In genomic region chr19:44207126-44207803, GRCh38 we compare ENCODE assay signal across 8 cellular contexts. TPM values are rescaled to one million over a fixed set of nuclear protein-coding genes. Genes with fewer than 3 reads are reported as not detected.
DNase-seq lines count a peak whose midpoint lies in the region; ATAC-seq and TF ChIP-seq lines count a peak whose summit lies in the region.

No MANE protein-coding gene starts in this region.

- no peak overlapping the region for H4K91ac ChIP-seq in neuronal stem cell (ENCODE audit: low read depth, low read length, poor library complexity)

- H3K4me1 Mint-ChIP-seq in GM23338 = no peaks in the 10 kb centered on the region

- peak overlapping the region; percentile 87 for H2BK15ac ChIP-seq in neuronal stem cell (ENCODE audit: low read length)

- H4K8ac ChIP-seq in neuronal stem cell (ENCODE audit: low read depth, low read length) = no peak overlapping the region

- peak overlapping the region; percentile 87 for H3K4me3 Mint-ChIP-seq in GM23338

- ATAC-seq in DND-41 (ENCODE audit: insufficient read depth, low read depth) (peak; percentile 100), GM23338 (peak; percentile 96), gastroesophageal sphincter (peak; percentile 88)

- no peaks in the 10 kb centered on the region for H4K20me1 ChIP-seq in DND-41 (ENCODE audit: insufficient read depth, low read length)
- H4K20me1 ChIP-seq in GM23338 (replicated peaks; ENCODE audit: insufficient read depth) = no peaks in the 10 kb centered on the region

- no peaks in the 10 kb centered on the region for H3K27me3 Mint-ChIP-seq in GM23338 (ENCODE audit: insufficient read depth, low read depth, poor library complexity)

- peaks cover 27% of the 10 kb centered on the region for H3K4me1 ChIP-seq in DND-41 (ENCODE audit: insufficient read depth, low read length)
- peaks cover 6% of the 10 kb centered on the region for H3K4me1 ChIP-seq in GM23338 (ENCODE audit: insufficient read depth)
- H3K4me1 ChIP-seq in SJCRH30 = no peaks in the 10 kb centered on the region; the same call in 1 of the 2 replicates
- H3K4me1 ChIP-seq in gastroesophageal sphincter = peaks cover 0 to 4% (median 0%) of the 10 kb centered on the region in 3 donors
- H3K4me1 ChIP-seq in neuronal stem cell (ENCODE audit: control insufficient read depth in 2 of 2, insufficient read depth in 1 of 2, low read depth in 1 of 2, low read length in 2 of 2) = peaks cover 0 to 4% of the 10 kb centered on the region in 2 donors
- H3K4me1 ChIP-seq in subcutaneous abdominal adipose tissue (ENCODE audit: control insufficient read depth in 5 of 5, insufficient read depth in 5 of 5, low read length in 5 of 5) = peaks cover 2 to 11% (median 6%) of the 10 kb centered on the region in 5 donors

- no peak for TF ChIP-seq CTCF in DND-41 (IDR thresholded peaks at IDR 0.05; ENCODE audit: borderline replicate concordance, extremely low read depth, low read length, poor library complexity, severe bottlenecking)
- TF ChIP-seq CTCF in GM23338 (conservative IDR thresholded peaks at IDR 0.05; ENCODE audit: low read depth in 2 of 2) = no peak
- no peak for TF ChIP-seq CTCF in LNCaP clone FGC (IDR thresholded peaks at IDR 0.05; ENCODE audit: control insufficient read depth, extremely low read depth, insufficient read depth)
- TF ChIP-seq CTCF in gastroesophageal sphincter (IDR thresholded peaks at IDR 0.05) = no peak

- H2AFZ ChIP-seq in DND-41 (ENCODE audit: low read depth, low read length) (peak overlapping the region; percentile 91), GM23338 (peak overlapping the region; percentile 90), neuronal stem cell (ENCODE audit: low read length) (peak overlapping the region; percentile 98)

- no peak overlapping the region for H3K14ac ChIP-seq in neuronal stem cell (ENCODE audit: low read length)

- H3K79me2 ChIP-seq in DND-41 (ENCODE audit: insufficient read depth, low read length) (peaks cover 8% of the 10 kb centered on the region; the same call in 1 of the 2 replicates), GM23338 (replicated peaks; ENCODE audit: insufficient read depth) (no peaks in the 10 kb centered on the region)

- peak overlapping the region; percentile 57 for H3K23ac ChIP-seq in neuronal stem cell (ENCODE audit: low read depth, low read length, poor library complexity)

- no peak for TF ChIP-seq EP300 in gastroesophageal sphincter (IDR thresholded peaks at IDR 0.05)

- H3K4me2 ChIP-seq in DND-41 (ENCODE audit: insufficient read depth, low read length) (peak overlapping the region; percentile 79), GM23338 (peak overlapping the region; percentile 78), neuronal stem cell (ENCODE audit: insufficient read depth, low read length, poor library complexity, severe bottlenecking) (peak overlapping the region; percentile 62)

- no peak overlapping the region for H2BK12ac ChIP-seq in neuronal stem cell (ENCODE audit: low read length)

- peak overlapping the region; percentile 76 for H3K27ac Mint-ChIP-seq in GM23338

- H3F3A ChIP-seq in GM23338 (replicated peaks; ENCODE audit: low read depth) = no peaks in the 10 kb centered on the region

- no peak overlapping the region for H2AK5ac ChIP-seq in neuronal stem cell (ENCODE audit: low read depth, low read length)

- H3K4ac ChIP-seq in neuronal stem cell (ENCODE audit: low read length) = no peak overlapping the region

- peak overlapping the region; percentile 98 for H3K18ac ChIP-seq in neuronal stem cell (ENCODE audit: low read length)

- no peak overlapping the region for H2BK120ac ChIP-seq in neuronal stem cell (ENCODE audit: low read depth, low read length)

- H3K9me3 ChIP-seq in DND-41 (ENCODE audit: insufficient read depth, low read length, severe bottlenecking) (peaks cover 10% of the 10 kb centered on the region), SJCRH30 (replicated peaks) (peaks cover 7% of the 10 kb centered on the region), gastroesophageal sphincter (peaks cover 0 to 7% (median 0%) of the 10 kb centered on the region in 3 donors), neuronal stem cell (replicated peaks in 1 of 2; ENCODE audit: control insufficient read depth in 2 of 2, insufficient read depth in 1 of 2, low read depth in 1 of 2, low read length in 2 of 2) (peaks cover 0 to 2% of the 10 kb centered on the region in 2 donors), subcutaneous abdominal adipose tissue (ENCODE audit: control insufficient read depth in 5 of 5, low read length in 5 of 5) (peaks cover 0 to 16% (median 5%) of the 10 kb centered on the region in 5 donors)

- peaks cover 6% of the 10 kb centered on the region for H3K36me3 Mint-ChIP-seq in GM23338 (ENCODE audit: low read depth)

- peak overlapping the region; percentile 61 for H2BK5ac ChIP-seq in neuronal stem cell (ENCODE audit: low read length)

- H3K4me3 ChIP-seq in DND-41 (ENCODE audit: low read depth in 1 of 2, low read length in 2 of 2) (peak overlapping the region; percentile 65 to 67), GM23338 (peak overlapping the region; percentile 55), LNCaP clone FGC (ENCODE audit: low read depth, low read length) (peak overlapping the region; percentile 77), SJCRH30 (peak overlapping the region; percentile 63), gastroesophageal sphincter (peak overlapping the region; percentile 67 to 94), neuronal stem cell (ENCODE audit: low read length in 2 of 2) (peak overlapping the region; percentile 92 to 96), subcutaneous abdominal adipose tissue (ENCODE audit: low read depth in 1 of 5, low read length in 5 of 5) (peak overlapping the region; percentile 78 to 97 (median 95))

- H3K27me3 ChIP-seq in DND-41 (ENCODE audit: insufficient read depth, low read length, poor library complexity) (no peaks in the 10 kb centered on the region), GM23338 (ENCODE audit: insufficient read depth) (peaks cover 6% of the 10 kb centered on the region; the same call in 1 of the 2 replicates), SJCRH30 (no peaks in the 10 kb centered on the region), gastroesophageal sphincter (no peaks in the 10 kb centered on the region), neuronal stem cell (ENCODE audit: control insufficient read depth in 3 of 3, insufficient read depth in 3 of 3, low read depth in 1 of 3, low read length in 3 of 3) (no peaks in the 10 kb centered on the region), subcutaneous abdominal adipose tissue (ENCODE audit: control insufficient read depth in 5 of 5, insufficient read depth in 4 of 5, low read length in 5 of 5) (no peaks in the 10 kb centered on the region)

- peak overlapping the region; percentile 67 for H3K9ac ChIP-seq in DND-41 (ENCODE audit: low read depth, low read length)
- H3K9ac ChIP-seq in neuronal stem cell (ENCODE audit: low read depth, low read length, poor library complexity) = peak overlapping the region; percentile 96
- peak overlapping the region; percentile 11 to 97 (median 91) for H3K9ac ChIP-seq in subcutaneous abdominal adipose tissue (ENCODE audit: low read length in 5 of 5)

- no peak for TF ChIP-seq POLR2A in gastroesophageal sphincter (IDR thresholded peaks at IDR 0.05)

- H3K36me3 ChIP-seq in DND-41 (ENCODE audit: insufficient read depth, low read length) (no peaks in the 10 kb centered on the region), GM23338 (ENCODE audit: insufficient read depth) (peaks cover 3% of the 10 kb centered on the region; the same call in 1 of the 2 replicates), SJCRH30 (no peaks in the 10 kb centered on the region), gastroesophageal sphincter (no peaks in the 10 kb centered on the region), neuronal stem cell (replicated peaks in 1 of 2; ENCODE audit: control insufficient read depth in 2 of 2, insufficient read depth in 2 of 2, low read length in 2 of 2) (no peaks in the 10 kb centered on the region), subcutaneous abdominal adipose tissue (ENCODE audit: control insufficient read depth in 5 of 5, insufficient read depth in 5 of 5, low read length in 5 of 5) (no peaks in the 10 kb centered on the region)

- DNase-seq in DND-41 = peak; percentile 92
- DNase-seq in GM23338 (ENCODE audit: low spot score) = peak; percentile 98
- peak; percentile 76 for DNase-seq in LNCaP clone FGC (ENCODE audit: low read depth)
- DNase-seq in SJCRH30 = peak; percentile 97 to 98
- DNase-seq in activated naive CD4-positive, alpha-beta T cell treated with anti-CD3 and anti-CD28 coated beads, Interleukin-2, amount 50 U/mL, for 16 hours = peak; percentile 82
- DNase-seq in neuronal stem cell (ENCODE audit: low spot score) = peak; percentile 77

- no peaks in the 10 kb centered on the region for H3K79me1 ChIP-seq in neuronal stem cell (ENCODE audit: low read depth, low read length)

- H3K9me2 ChIP-seq in GM23338 (ENCODE audit: insufficient read depth) = peaks cover 8% of the 10 kb centered on the region; the same call in 1 of the 2 replicates

- H3K27ac ChIP-seq in DND-41 (ENCODE audit: low read length) = peak overlapping the region; percentile 83
- H3K27ac ChIP-seq in GM23338 (ENCODE audit: low read depth) = no peak overlapping the region
- H3K27ac ChIP-seq in SJCRH30 = peak overlapping the region; percentile 50
- H3K27ac ChIP-seq in gastroesophageal sphincter = peak overlapping the region; percentile 80 to 90 (median 84)
- H3K27ac ChIP-seq in neuronal stem cell (replicated peaks; ENCODE audit: low read length) = peak overlapping the region; percentile 82
- peak overlapping the region; percentile 86 for H3K27ac ChIP-seq in subcutaneous abdominal adipose tissue (ENCODE audit: low read depth, low read length)

- peaks cover 21% of the 10 kb centered on the region for H3K9me3 Mint-ChIP-seq in GM23338

- WGBS in gastroesophageal sphincter (ENCODE audit: low coverage in 1 of 2), 2 donors = 0 to 5% methylated on average over 6 to 17 of the region's 26 CpGs
- no CpG with 5 or more reads among the region's 26 CpGs for WGBS in neuronal stem cell (ENCODE audit: extremely low coverage in 2 of 2, insufficient read length in 2 of 2, insufficient replicate concordance in 1 of 2), 2 donors

RNA-seq across cellular contexts. Expression of gene ZNF227, which starts 5.1 kb away (rescaled TPM):
- 14.5 and 18.2 TPM in 2 replicates for total RNA-seq in GM23338 (2014; rRNA removed; shearing (Covaris generic))
- polyA plus RNA-seq in GM23338 (2016; fragmentation: Nextera tagmentation; extraction: Ambion mirVana) = 6.6 and 8.7 TPM in 2 replicates
- total RNA-seq in SJCRH30 (2014; rRNA removed; shearing (Covaris generic)) = 20.2 and 22.0 TPM in 2 replicates
- total RNA-seq in gastroesophageal sphincter = 10 to 100 TPM; 10.6 to 19.3 (median 14.7) TPM
- polyA plus RNA-seq in neuronal stem cell (2013, experiment 1 of 2) = 14.9 TPM
- polyA plus RNA-seq in neuronal stem cell (2013, experiment 2 of 2) = 15.3 TPM

RNA-seq across cellular contexts. Expression of gene ZNF226, which starts 42.4 kb away (rescaled TPM):
- total RNA-seq in GM23338 (2014; rRNA removed; shearing (Covaris generic)) = 11.7 and 18.5 TPM in 2 replicates
- 7.6 and 10.5 TPM in 2 replicates for polyA plus RNA-seq in GM23338 (2016; fragmentation: Nextera tagmentation; extraction: Ambion mirVana)
- 14.8 and 18.0 TPM in 2 replicates for total RNA-seq in SJCRH30 (2014; rRNA removed; shearing (Covaris generic))
- 10 to 100 TPM; 14.7 to 28.2 (median 20.5) TPM for total RNA-seq in gastroesophageal sphincter
- polyA plus RNA-seq in neuronal stem cell (2013, experiment 1 of 2) = 29.6 TPM
- polyA plus RNA-seq in neuronal stem cell (2013, experiment 2 of 2) = 30.4 TPM

RNA-seq across cellular contexts. Expression of gene ZNF233, which starts 52.4 kb away (rescaled TPM):
- 1.8 and 4.2 TPM in 2 replicates for total RNA-seq in GM23338 (2014; rRNA removed; shearing (Covaris generic))
- 2.5 and 2.7 TPM in 2 replicates for polyA plus RNA-seq in GM23338 (2016; fragmentation: Nextera tagmentation; extraction: Ambion mirVana)
- total RNA-seq in SJCRH30 (2014; rRNA removed; shearing (Covaris generic)) = 0.08 TPM in 2 replicates
- total RNA-seq in gastroesophageal sphincter = 1 to 10 TPM in 3 of 4 donors, under 1 TPM in 1; 0.37 to 1.9 (median 1.4) TPM
- polyA plus RNA-seq in neuronal stem cell (2013, experiment 1 of 2) = 0.71 TPM
- 0.61 TPM for polyA plus RNA-seq in neuronal stem cell (2013, experiment 2 of 2)
